In genomic region chr2:231668981-231669380, GRCh38 we compare ENCODE assay signal across 20 cellular contexts. TPM values are rescaled to one million over a fixed set of nuclear protein-coding genes. Genes with fewer than 3 reads are reported as not detected.
A peak's percentile ranks its signal among the peaks of the same experiment; 100 is the strongest.
DNase-seq lines count a peak whose midpoint lies in the region; ATAC-seq and TF ChIP-seq lines count a peak whose summit lies in the region.
"Had no signal": no experiment of that assay in that cellular context is flagged by ENCODE, and none has a peak within 500 bp of the region (broad histone marks: within the 10 kb centered on the region; RNA-seq: fewer than 3 reads in every experiment).

No MANE protein-coding gene starts in this region.

- H3K4me3 ChIP-seq in HEK293 (ENCODE audit: low read depth, low read length) (no peak overlapping the region), transverse colon (no peak overlapping the region)
- H3K4me3 ChIP-seq: PC-9, SJSA1 had no signal

- intact Hi-C loops in activated B cell treated with CpG ODN at 0.5 μM for 24 hours (cut with micrococcal nuclease), result no loop called here
- intact Hi-C loops in transverse colon (cut with DNase I; ENCODE audit: low total_unique reads), result no loop called here
- intact Hi-C loops in activated T-helper 1 cell treated with anti-CD3 and anti-CD28 coated beads, Interleukin-12 subunit alpha, Interleukin-12 subunit beta, Interleukin-2, Interleukin-4 antibody, amounts not matched to agents 30 ng/mL and 10 ng/mL and 1 ng/mL, durations not matched to agents 14 hours and 24 hours and 36 hours (cut with micrococcal nuclease), result no loop called here

- CTCF ChIA-PET in HEK293 (lab: Yijun Ruan, JAX), result interaction anchor here (0.6 to 1.1 kb wide), 2 partner anchors 21 to 34 kb away, joined by 3 read pairs; no protein-coding TSS in a partner anchor
- CTCF ChIA-PET in activated B cell treated with CpG ODN at 0.5 μM for 24 hours (lab: Charles Lee), result interaction anchor here (0.5 kb wide), 1 partner anchor 38 kb away, joined by 3 read pairs; no protein-coding TSS in a partner anchor

- DNase-seq in activated B cell treated with CpG ODN at 0.5 μM for 24 hours (no peak), naive B cell (no peak), transverse colon (no peak), middle frontal gyrus (ENCODE audit: extremely low spot score, low spot score) (no peak)
- no peak for DNase-seq in activated T-helper 1 cell treated with anti-CD3 and anti-CD28 coated beads, Interleukin-12 subunit alpha, Interleukin-12 subunit beta, Interleukin-2, Interleukin-4 antibody, amounts not matched to agents 30 ng/mL and 10 ng/mL and 1 ng/mL, durations not matched to agents 14 hours and 24 hours and 36 hours (ENCODE audit: low spot score)
- DNase-seq: ACHN; AML-193; CD4-positive, alpha-beta T cell; HCEC 1CT; KG1; NCI-H1436; NCI-H2029; NCI-H2171; NCI-H446 treated with DMSO at 0.1 percent for 48 hours; NCI-H748 treated with DMSO at 0.1 percent for 48 hours; PC-9 had no signal

- H3K36me3 Mint-ChIP-seq in activated B cell treated with CpG ODN at 0.5 μM for 24 hours (ENCODE audit: low read depth) (no peaks in the 10 kb centered on the region), naive B cell (no peaks in the 10 kb centered on the region)
- no peaks in the 10 kb centered on the region for H3K36me3 Mint-ChIP-seq in activated T-helper 1 cell treated with anti-CD3 and anti-CD28 coated beads, Interleukin-12 subunit alpha, Interleukin-12 subunit beta, Interleukin-2, Interleukin-4 antibody, amounts not matched to agents 30 ng/mL and 10 ng/mL and 1 ng/mL, durations not matched to agents 14 hours and 24 hours and 36 hours (ENCODE audit: low read depth)

- H3K9me3 Mint-ChIP-seq in activated B cell treated with CpG ODN at 0.5 μM for 24 hours (no peaks in the 10 kb centered on the region), naive B cell (no peaks in the 10 kb centered on the region)
- H3K9me3 Mint-ChIP-seq in activated T-helper 1 cell treated with anti-CD3 and anti-CD28 coated beads, Interleukin-12 subunit alpha, Interleukin-12 subunit beta, Interleukin-2, Interleukin-4 antibody, amounts not matched to agents 30 ng/mL and 10 ng/mL and 1 ng/mL, durations not matched to agents 14 hours and 24 hours and 36 hours, result no peaks in the 10 kb centered on the region
- H3K9me3 Mint-ChIP-seq: CD4-positive, alpha-beta T cell had no signal

- in situ Hi-C loops in transverse colon (cut with MboI; ENCODE audit: low pct_ligation_motif_present in 1 of 4, low pct_unique_long_range_greater_than_20kb in 1 of 4, low sequenced_read_pairs in 3 of 4), result loop anchor here in 1 of 4 donors (10.0 kb wide), 1 partner anchor 54 kb away; no protein-coding TSS in a partner anchor

- H3K27me3 ChIP-seq in transverse colon, result no peaks in the 10 kb centered on the region
- H3K27me3 ChIP-seq: SJSA1 had no signal

- H3K27ac Mint-ChIP-seq in activated B cell treated with CpG ODN at 0.5 μM for 24 hours (peak overlapping the region; percentile 98), naive B cell (peak overlapping the region; percentile 47 to 100 (median 97))
- H3K27ac Mint-ChIP-seq in activated T-helper 1 cell treated with anti-CD3 and anti-CD28 coated beads, Interleukin-12 subunit alpha, Interleukin-12 subunit beta, Interleukin-2, Interleukin-4 antibody, amounts not matched to agents 30 ng/mL and 10 ng/mL and 1 ng/mL, durations not matched to agents 14 hours and 24 hours and 36 hours, result no peak overlapping the region
- H3K27ac Mint-ChIP-seq: CD4-positive, alpha-beta T cell had no signal

- H3K27me3 Mint-ChIP-seq in activated B cell treated with CpG ODN at 0.5 μM for 24 hours (no peaks in the 10 kb centered on the region), naive B cell (no peaks in the 10 kb centered on the region)
- no peaks in the 10 kb centered on the region for H3K27me3 Mint-ChIP-seq in activated T-helper 1 cell treated with anti-CD3 and anti-CD28 coated beads, Interleukin-12 subunit alpha, Interleukin-12 subunit beta, Interleukin-2, Interleukin-4 antibody, amounts not matched to agents 30 ng/mL and 10 ng/mL and 1 ng/mL, durations not matched to agents 14 hours and 24 hours and 36 hours (ENCODE audit: insufficient read depth)
- H3K27me3 Mint-ChIP-seq: CD4-positive, alpha-beta T cell had no signal

- TF ChIP-seq EP300 in transverse colon (IDR thresholded peaks at IDR 0.05; ENCODE audit: low read depth), result no peak

- H3K4me1 ChIP-seq in HEK293 (ENCODE audit: control insufficient read depth, insufficient read depth, low read length), result 0 out of 2 replicates have a peak, but pooled peaks cover 3% of the 10 kb centered on the region
- H3K4me1 ChIP-seq in transverse colon, result peaks cover 57 to 83% (median 77%) of the 10 kb centered on the region in 4 donors

- POLR2A ChIA-PET in HEK293 (lab: Yijun Ruan, JAX), result no interaction called here
- POLR2A ChIA-PET in activated B cell treated with CpG ODN at 0.5 μM for 24 hours (lab: Charles Lee), result interaction anchor here (0.9 to 20.7 kb wide), 3 partner anchors 43 to 205 kb away, joined by 3 to 1242 read pairs (median 298); partner anchors contain the start of genes NCL and PTMA

- ATAC-seq in activated B cell treated with CpG ODN at 0.5 μM for 24 hours (ENCODE audit: low read depth), result no peak
- ATAC-seq in naive B cell (ENCODE audit: low read depth in 2 of 2), result no peak
- no peak for ATAC-seq in HG03521 (IDR thresholded peaks at IDR 0.05; ENCODE audit: unreplicated experiment)
- no peak for ATAC-seq in HG02610 (IDR thresholded peaks at IDR 0.05; ENCODE audit: unreplicated experiment)

- 98 to 100% methylated on average over 1 to 2 of the region's 2 CpGs for WGBS in transverse colon (ENCODE audit: low coverage in 1 of 2), 2 donors

- no peak for TF ChIP-seq POLR2A in transverse colon (IDR thresholded peaks at IDR 0.05)

- peak overlapping the region; percentile 19 for H3K4me3 Mint-ChIP-seq in activated B cell treated with CpG ODN at 0.5 μM for 24 hours
- peak overlapping the region in 5 of 8 donors; percentile 62 to 91 (median 84) for H3K4me3 Mint-ChIP-seq in naive B cell
- H3K4me3 Mint-ChIP-seq in activated T-helper 1 cell treated with anti-CD3 and anti-CD28 coated beads, Interleukin-12 subunit alpha, Interleukin-12 subunit beta, Interleukin-2, Interleukin-4 antibody, amounts not matched to agents 30 ng/mL and 10 ng/mL and 1 ng/mL, durations not matched to agents 14 hours and 24 hours and 36 hours, result no peak overlapping the region
- H3K4me3 Mint-ChIP-seq: CD4-positive, alpha-beta T cell had no signal

- H3K36me3 ChIP-seq in HEK293 (ENCODE audit: control insufficient read depth in 2 of 2, insufficient read depth in 1 of 2, low read length in 2 of 2) (no peaks in the 10 kb centered on the region), transverse colon (no peaks in the 10 kb centered on the region)
- H3K36me3 ChIP-seq: SJSA1 had no signal

- H3K27ac ChIP-seq in HEK293 (ENCODE audit: extremely low read depth, low read depth, low read length) (no peak overlapping the region), transverse colon (peak overlapping the region; percentile 96 to 100 (median 98))
- H3K27ac ChIP-seq: PC-9, SJSA1 had no signal

- H3K9me3 ChIP-seq in HEK293 (ENCODE audit: control insufficient read depth, insufficient read depth, low read depth, low read length), result no peaks in the 10 kb centered on the region
- H3K9me3 ChIP-seq in transverse colon, result no peaks in the 10 kb centered on the region
- H3K9me3 ChIP-seq: SJSA1 had no signal

- H3K4me1 Mint-ChIP-seq in activated B cell treated with CpG ODN at 0.5 μM for 24 hours (peaks cover 94% of the 10 kb centered on the region), naive B cell (peaks cover 61 to 90% (median 82%) of the 10 kb centered on the region in 3 donors)
- peaks cover 11% of the 10 kb centered on the region for H3K4me1 Mint-ChIP-seq in activated T-helper 1 cell treated with anti-CD3 and anti-CD28 coated beads, Interleukin-12 subunit alpha, Interleukin-12 subunit beta, Interleukin-2, Interleukin-4 antibody, amounts not matched to agents 30 ng/mL and 10 ng/mL and 1 ng/mL, durations not matched to agents 14 hours and 24 hours and 36 hours (ENCODE audit: low read depth)

- no peak for TF ChIP-seq CTCF in HEK293 (tag by site-specific recombination; IDR thresholded peaks at IDR 0.05)
- TF ChIP-seq CTCF in activated B cell treated with CpG ODN at 0.5 μM for 24 hours (IDR thresholded peaks at IDR 0.05), result no peak
- no peak for TF ChIP-seq CTCF in transverse colon (IDR thresholded peaks at IDR 0.05)

TF ChIP-seq in HEK293, 187 proteins besides CTCF, POLR2A, EP300 and RAD21:
- TF ChIP-seq MEIS1 (CRISPR knock-in tag; IDR thresholded peaks at IDR 0.05; ENCODE audit: borderline replicate concordance), result no peak
- TF ChIP-seq ZNF580 (tag by site-specific recombination; IDR thresholded peaks at IDR 0.05), result peak; percentile 52; the same call in 1 of the 2 replicates
- TF ChIP-seq, protein P1, sequence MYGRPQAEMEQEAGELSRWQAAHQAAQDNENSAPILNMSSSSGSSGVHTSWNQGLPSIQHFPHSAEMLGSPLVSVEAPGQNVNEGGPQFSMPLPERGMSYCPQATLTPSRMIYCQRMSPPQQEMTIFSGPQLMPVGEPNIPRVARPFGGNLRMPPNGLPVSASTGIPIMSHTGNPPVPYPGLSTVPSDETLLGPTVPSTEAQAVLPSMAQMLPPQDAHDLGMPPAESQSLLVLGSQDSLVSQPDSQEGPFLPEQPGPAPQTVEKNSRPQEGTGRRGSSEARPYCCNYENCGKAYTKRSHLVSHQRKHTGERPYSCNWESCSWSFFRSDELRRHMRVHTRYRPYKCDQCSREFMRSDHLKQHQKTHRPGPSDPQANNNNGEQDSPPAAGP (tag by site-specific recombination; IDR thresholded peaks at IDR 0.05), result no peak
- no peak for TF ChIP-seq ZNF132 (tag by site-specific recombination; IDR thresholded peaks at IDR 0.05; ENCODE audit: borderline replicate concordance)
- no peak for TF ChIP-seq ZBTB26 (tag by site-specific recombination; optimal IDR thresholded peaks at IDR 0.05)

RNA-seq across cellular contexts. Expression of gene PTMA, which starts 39.3 kb away (rescaled TPM):
- total RNA-seq in activated B cell treated with CpG ODN at 0.5 μM for 24 hours, result 1,531 and 1,680 TPM in 2 replicates
- 1,000 to 10,000 TPM; 1,295 to 2,538 (median 2,137) TPM for polyA plus RNA-seq in naive B cell (ENCODE audit: low read depth in 6 of 6)
- 1,000 to 10,000 TPM in 1 of 4 donors, 100 to 1,000 TPM in 3; 478 to 1,487 (median 685) TPM for total RNA-seq in transverse colon
- total RNA-seq in activated T-helper 1 cell treated with anti-CD3 and anti-CD28 coated beads, Interleukin-12 subunit alpha, Interleukin-12 subunit beta, Interleukin-2, Interleukin-4 antibody, amounts not matched to agents 30 ng/mL and 10 ng/mL and 1 ng/mL, durations not matched to agents 14 hours and 24 hours and 36 hours, result 2,193 and 2,194 TPM in 2 replicates
